17 cellular contexts compared by ENCODE assay signal in the genomic region with DNA sequence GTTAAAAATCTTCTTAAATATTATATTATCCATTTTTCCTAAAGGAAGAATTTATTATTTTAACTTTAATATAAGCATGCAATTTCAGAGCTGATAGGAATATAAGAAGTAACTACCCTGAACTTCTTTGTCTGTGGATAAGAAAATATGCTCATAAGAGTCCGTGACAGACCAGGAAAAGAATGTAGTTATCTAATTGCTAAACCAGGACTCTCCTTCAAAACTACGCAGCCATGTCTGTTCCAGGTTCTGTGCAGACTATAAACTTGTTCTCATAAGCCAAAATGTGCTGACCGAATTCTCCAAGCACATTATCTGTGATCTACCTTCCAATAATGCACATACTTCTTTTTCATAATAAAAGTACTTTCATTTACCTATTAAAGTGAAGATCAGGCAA.
"Had no signal": no experiment of that assay in that cellular context is flagged by ENCODE, and none has a peak within 500 bp of the region (broad histone marks: within the 10 kb centered on the region; RNA-seq: fewer than 3 reads in every experiment).

No MANE protein-coding gene starts in this region.

- H3K4me3 ChIP-seq: coronary artery, left lung, thyroid gland, uterus had no signal

- H3K36me3 Mint-ChIP-seq: activated CD4-positive, alpha-beta memory T cell treated with anti-CD3 and anti-CD28 coated beads for 36 hours; activated naive CD4-positive, alpha-beta T cell treated with anti-CD3 and anti-CD28 coated beads, Interleukin-2, amount 10 ng/mL, durations not matched to agents 7 days and 5 days; stimulated activated naive B cell treated with anti-CD40 and anti-IgM and Interleukin-4, amounts not matched to agents 10 μg/mL and 1 μg/mL and 100 μg/mL, for 72 hours had no signal

- ATAC-seq: activated CD4-positive, alpha-beta T cell treated with anti-CD3 and anti-CD28 coated beads for 36 hours; esophagus mucosa; left lung; stimulated activated naive B cell treated with anti-CD40 and anti-IgM and Interleukin-4, amounts not matched to agents 10 μg/mL and 1 μg/mL and 100 μg/mL, for 72 hours; T-helper 17 cell had no signal

- H3K9me3 ChIP-seq: left lung, thyroid gland, uterus had no signal

- H3K27ac ChIP-seq: left lung, thyroid gland, uterus had no signal

- H3K27me3 Mint-ChIP-seq: activated CD4-positive, alpha-beta memory T cell treated with anti-CD3 and anti-CD28 coated beads for 36 hours; activated CD4-positive, alpha-beta T cell treated with anti-CD3 and anti-CD28 coated beads for 36 hours; activated naive CD4-positive, alpha-beta T cell treated with anti-CD3 and anti-CD28 coated beads, Interleukin-2, amount 10 ng/mL, durations not matched to agents 7 days and 5 days; activated T-cell treated with anti-CD3 and anti-CD28 coated beads, Interleukin-2, amount 50 U/mL, for 24 hours; stimulated activated naive B cell treated with anti-CD40 and anti-IgM and Interleukin-4, amounts not matched to agents 10 μg/mL and 1 μg/mL and 100 μg/mL, for 72 hours; T-helper 17 cell had no signal

- H3K4me1 Mint-ChIP-seq: activated CD4-positive, alpha-beta T cell treated with anti-CD3 and anti-CD28 coated beads for 36 hours; activated naive CD4-positive, alpha-beta T cell treated with anti-CD3 and anti-CD28 coated beads, Interleukin-2, amount 10 ng/mL, durations not matched to agents 7 days and 5 days; neural crest cell; stimulated activated naive B cell treated with anti-CD40 and anti-IgM and Interleukin-4, amounts not matched to agents 10 μg/mL and 1 μg/mL and 100 μg/mL, for 72 hours; T-helper 17 cell had no signal

- H3K27me3 ChIP-seq: left lung, thyroid gland, uterus had no signal

- H3K27ac Mint-ChIP-seq: activated CD4-positive, alpha-beta memory T cell treated with anti-CD3 and anti-CD28 coated beads for 36 hours; activated CD4-positive, alpha-beta T cell treated with anti-CD3 and anti-CD28 coated beads for 36 hours; activated naive CD4-positive, alpha-beta T cell treated with anti-CD3 and anti-CD28 coated beads, Interleukin-2, amount 10 ng/mL, durations not matched to agents 7 days and 5 days; activated T-cell treated with anti-CD3 and anti-CD28 coated beads, Interleukin-2, amount 50 U/mL, for 24 hours; stimulated activated naive B cell treated with anti-CD40 and anti-IgM and Interleukin-4, amounts not matched to agents 10 μg/mL and 1 μg/mL and 100 μg/mL, for 72 hours; T-helper 17 cell had no signal

- DNase-seq: activated CD4-positive, alpha-beta memory T cell treated with anti-CD3 and anti-CD28 coated beads for 36 hours; activated CD4-positive, alpha-beta T cell treated with anti-CD3 and anti-CD28 coated beads for 36 hours; activated naive CD4-positive, alpha-beta T cell treated with anti-CD3 and anti-CD28 coated beads, Interleukin-2, amount 10 ng/mL, durations not matched to agents 7 days and 5 days; activated T-cell treated with anti-CD3 and anti-CD28 coated beads, Interleukin-2, amount 50 U/mL, for 24 hours; central memory CD4-positive, alpha-beta T cell; foreskin fibroblast; left lung; mesendoderm; stimulated activated CD4-positive, alpha-beta T cell treated with anti-CD3 and anti-CD28 coated beads, Interleukin-15, amount 100 ng/mL, for 24 hours; stimulated activated CD4-positive, alpha-beta T cell treated with anti-CD3 and anti-CD28 coated beads, Interleukin-4, amount 100 ng/mL, for 1 hour; stimulated activated naive B cell treated with anti-CD40 and anti-IgM and Interleukin-4, amounts not matched to agents 10 μg/mL and 1 μg/mL and 100 μg/mL, for 72 hours; T-helper 17 cell; thyroid gland; uterus had no signal

- H3K4me1 ChIP-seq: left lung, thyroid gland, uterus had no signal

- H3K4me3 Mint-ChIP-seq: activated CD4-positive, alpha-beta memory T cell treated with anti-CD3 and anti-CD28 coated beads for 36 hours; activated CD4-positive, alpha-beta T cell treated with anti-CD3 and anti-CD28 coated beads for 36 hours; activated naive CD4-positive, alpha-beta T cell treated with anti-CD3 and anti-CD28 coated beads, Interleukin-2, amount 10 ng/mL, durations not matched to agents 7 days and 5 days; activated T-cell treated with anti-CD3 and anti-CD28 coated beads, Interleukin-2, amount 50 U/mL, for 24 hours; neural crest cell; stimulated activated naive B cell treated with anti-CD40 and anti-IgM and Interleukin-4, amounts not matched to agents 10 μg/mL and 1 μg/mL and 100 μg/mL, for 72 hours; T-helper 17 cell had no signal

- H3K9me3 Mint-ChIP-seq: activated T-cell treated with anti-CD3 and anti-CD28 coated beads, Interleukin-2, amount 50 U/mL, for 24 hours; neural crest cell had no signal

- H3K36me3 ChIP-seq: left lung, thyroid gland, uterus had no signal
